ENCODE assay signal across 21 cellular contexts in genomic region chr1:97084566-97084965, GRCh38.
"Had no signal": no experiment of that assay in that cellular context is flagged by ENCODE, and none has a peak within 500 bp of the region (broad histone marks: within the 10 kb centered on the region; RNA-seq: fewer than 3 reads in every experiment).

No MANE protein-coding gene starts in this region.

- H3K36me3 Mint-ChIP-seq: activated CD8-positive, alpha-beta memory T cell treated with anti-CD3 and anti-CD28 coated beads, Interleukin-2, amount 10 ng/mL, durations not matched to agents 7 days and 5 days; brain; type B pancreatic cell; WTC11 had no signal

- ATAC-seq: activated CD8-positive, alpha-beta memory T cell treated with anti-CD3 and anti-CD28 coated beads, Interleukin-2, amount 10 ng/mL, durations not matched to agents 7 days and 5 days; naive thymus-derived CD8-positive, alpha-beta T cell; right lobe of liver; WTC11 had no signal

- H3K27me3 ChIP-seq: dorsolateral prefrontal cortex, ovary, right lobe of liver, stomach, testis had no signal

- H3K27ac Mint-ChIP-seq: activated CD4-positive, alpha-beta memory T cell treated with anti-CD3 and anti-CD28 coated beads, Interleukin-2, amount 10 ng/mL, durations not matched to agents 7 days and 5 days; activated CD8-positive, alpha-beta memory T cell treated with anti-CD3 and anti-CD28 coated beads, Interleukin-2, amount 10 ng/mL, durations not matched to agents 7 days and 5 days; activated naive CD8-positive, alpha-beta T cell treated with anti-CD3 and anti-CD28 coated beads for 36 hours; brain; endodermal cell; immature natural killer cell; naive thymus-derived CD8-positive, alpha-beta T cell; type B pancreatic cell; WTC11 had no signal

- H3K4me1 ChIP-seq: right lobe of liver, stomach, testis had no signal

- H3K27ac ChIP-seq: dorsolateral prefrontal cortex, ovary, right lobe of liver, stomach, testis had no signal

- FAIRE-seq: colon had no signal

- H3K9me3 Mint-ChIP-seq: activated CD4-positive, alpha-beta memory T cell treated with anti-CD3 and anti-CD28 coated beads, Interleukin-2, amount 10 ng/mL, durations not matched to agents 7 days and 5 days; activated naive CD8-positive, alpha-beta T cell treated with anti-CD3 and anti-CD28 coated beads for 36 hours; brain; endodermal cell; immature natural killer cell; naive thymus-derived CD8-positive, alpha-beta T cell; type B pancreatic cell; WTC11 had no signal

- H3K4me1 Mint-ChIP-seq: activated CD4-positive, alpha-beta memory T cell treated with anti-CD3 and anti-CD28 coated beads, Interleukin-2, amount 10 ng/mL, durations not matched to agents 7 days and 5 days; activated CD8-positive, alpha-beta memory T cell treated with anti-CD3 and anti-CD28 coated beads, Interleukin-2, amount 10 ng/mL, durations not matched to agents 7 days and 5 days; activated naive CD8-positive, alpha-beta T cell treated with anti-CD3 and anti-CD28 coated beads for 36 hours; immature natural killer cell; naive thymus-derived CD8-positive, alpha-beta T cell; WTC11 had no signal

- H3K4me3 Mint-ChIP-seq: activated CD4-positive, alpha-beta memory T cell treated with anti-CD3 and anti-CD28 coated beads, Interleukin-2, amount 10 ng/mL, durations not matched to agents 7 days and 5 days; activated CD8-positive, alpha-beta memory T cell treated with anti-CD3 and anti-CD28 coated beads, Interleukin-2, amount 10 ng/mL, durations not matched to agents 7 days and 5 days; activated naive CD8-positive, alpha-beta T cell treated with anti-CD3 and anti-CD28 coated beads for 36 hours; brain; endodermal cell; immature natural killer cell; naive thymus-derived CD8-positive, alpha-beta T cell; type B pancreatic cell; WTC11 had no signal

- H3K27me3 Mint-ChIP-seq: activated CD4-positive, alpha-beta memory T cell treated with anti-CD3 and anti-CD28 coated beads, Interleukin-2, amount 10 ng/mL, durations not matched to agents 7 days and 5 days; activated CD8-positive, alpha-beta memory T cell treated with anti-CD3 and anti-CD28 coated beads, Interleukin-2, amount 10 ng/mL, durations not matched to agents 7 days and 5 days; activated naive CD8-positive, alpha-beta T cell treated with anti-CD3 and anti-CD28 coated beads for 36 hours; naive thymus-derived CD8-positive, alpha-beta T cell; type B pancreatic cell had no signal

- H3K4me2 ChIP-seq: smooth muscle cell had no signal

- H3K36me3 ChIP-seq: ovary, right lobe of liver, stomach had no signal

- H3K9me3 ChIP-seq: ovary, right lobe of liver, stomach, testis had no signal

- H3K4me3 ChIP-seq: dorsolateral prefrontal cortex, ovary, right lobe of liver, smooth muscle cell, stomach, testis had no signal

- DNase-seq: activated CD4-positive, alpha-beta memory T cell treated with anti-CD3 and anti-CD28 coated beads, Interleukin-2, amount 10 ng/mL, durations not matched to agents 7 days and 5 days; activated CD4-positive, alpha-beta T cell treated with anti-CD3 and anti-CD28 coated beads for 4 hours; activated CD8-positive, alpha-beta memory T cell treated with anti-CD3 and anti-CD28 coated beads, Interleukin-2, amount 10 ng/mL, durations not matched to agents 7 days and 5 days; activated naive CD4-positive, alpha-beta T cell; activated naive CD8-positive, alpha-beta T cell treated with anti-CD3 and anti-CD28 coated beads for 36 hours; caudate nucleus; dorsolateral prefrontal cortex; endodermal cell; immature natural killer cell; mesenchymal stem cell; naive thymus-derived CD8-positive, alpha-beta T cell; ovary; right lobe of liver; stimulated activated CD4-positive, alpha-beta T cell treated with anti-CD3 and anti-CD28 coated beads, Interleukin-4, amount 100 ng/mL, for 1 hour; stomach; testis had no signal
